Comparison of ENCODE assay signal across 12 cellular contexts in genomic region chr4:73086095-73086869, GRCh38. TPM values are rescaled to one million over a fixed set of nuclear protein-coding genes. Genes with fewer than 3 reads are reported as not detected.
DNase-seq lines count a peak whose midpoint lies in the region; ATAC-seq, FAIRE-seq and TF ChIP-seq lines count a peak whose summit lies in the region.
"Had no signal": no experiment of that assay in that cellular context is flagged by ENCODE, and none has a peak within 500 bp of the region (broad histone marks: within the 10 kb centered on the region; RNA-seq: fewer than 3 reads in every experiment).

No MANE protein-coding gene starts in this region.

- intact Hi-C loops in activated CD4-positive, alpha-beta T cell treated with anti-CD3 and anti-CD28 coated beads, Interleukin-2, amount 10 ng/mL, durations not matched to agents 24 days and 14 days (cut with micrococcal nuclease) = loop anchor here (2.0 kb wide), 1 partner anchor 17 kb away; the partner anchor contains the start of gene COX18

- no peaks in the 10 kb centered on the region for H3K9me3 Mint-ChIP-seq in activated CD4-positive, alpha-beta T cell treated with anti-CD3 and anti-CD28 coated beads, Interleukin-2, amount 10 ng/mL, durations not matched to agents 24 days and 14 days

- no peak for DNase-seq in activated CD4-positive, alpha-beta T cell treated with anti-CD3 and anti-CD28 coated beads, Interleukin-2, amount 10 ng/mL, durations not matched to agents 24 days and 14 days
- no peak for DNase-seq in activated CD4-positive, alpha-beta T cell treated with anti-CD3 and anti-CD28 coated beads, Interleukin-2, amount 50 U/mL, for 1 hour
- no peak for DNase-seq in dedifferentiated amniotic fluid mesenchymal stem cell (ENCODE audit: extremely low spot score)
- DNase-seq: midbrain, tibial artery had no signal

- no peak for ATAC-seq in GM21576 (IDR thresholded peaks at IDR 0.05; ENCODE audit: unreplicated experiment)
- no peak for ATAC-seq in HG02938 (IDR thresholded peaks at IDR 0.05; ENCODE audit: unreplicated experiment)

- H3K36me3 Mint-ChIP-seq in activated CD4-positive, alpha-beta T cell treated with anti-CD3 and anti-CD28 coated beads, Interleukin-2, amount 10 ng/mL, durations not matched to agents 24 days and 14 days (ENCODE audit: low read depth) = peaks cover 42% of the 10 kb centered on the region

- H3K9me3 ChIP-seq in KOPT-K1 (ENCODE audit: insufficient read depth, low read length, poor library complexity, severe bottlenecking) = no peaks in the 10 kb centered on the region
- no peaks in the 10 kb centered on the region for H3K9me3 ChIP-seq in neutrophil
- H3K9me3 ChIP-seq: right atrium auricular region, tibial artery had no signal

- H3K27me3 Mint-ChIP-seq in activated CD4-positive, alpha-beta T cell treated with anti-CD3 and anti-CD28 coated beads, Interleukin-2, amount 10 ng/mL, durations not matched to agents 24 days and 14 days = no peaks in the 10 kb centered on the region

- no peak for TF ChIP-seq CTCF in neutrophil (IDR thresholded peaks at IDR 0.05)

- H3K4me3 Mint-ChIP-seq in activated CD4-positive, alpha-beta T cell treated with anti-CD3 and anti-CD28 coated beads, Interleukin-2, amount 10 ng/mL, durations not matched to agents 24 days and 14 days = peak overlapping the region; percentile 69

- no peak overlapping the region for H3K27ac Mint-ChIP-seq in activated CD4-positive, alpha-beta T cell treated with anti-CD3 and anti-CD28 coated beads, Interleukin-2, amount 10 ng/mL, durations not matched to agents 24 days and 14 days

- H3K4me1 Mint-ChIP-seq in activated CD4-positive, alpha-beta T cell treated with anti-CD3 and anti-CD28 coated beads, Interleukin-2, amount 10 ng/mL, durations not matched to agents 24 days and 14 days = peaks cover 8% of the 10 kb centered on the region

- H3K36me3 ChIP-seq in KOPT-K1 (ENCODE audit: insufficient read depth, low read length) (peaks cover 77% of the 10 kb centered on the region), neutrophil (peaks cover 27% of the 10 kb centered on the region)

- peak overlapping the region; percentile 47 for H3K27ac ChIP-seq in KOPT-K1 (ENCODE audit: low read depth, low read length, poor library complexity, severe bottlenecking)
- H3K27ac ChIP-seq in neutrophil = peak overlapping the region; percentile 55
- H3K27ac ChIP-seq: epithelial cell of prostate, right atrium auricular region, tibial artery had no signal

- FAIRE-seq in colon (lab: Jason Lieb, UNC) = peak; percentile 28

- no peaks in the 10 kb centered on the region for H3K27me3 ChIP-seq in neutrophil
- H3K27me3 ChIP-seq: right atrium auricular region, tibial artery had no signal

- H3K4me3 ChIP-seq in neutrophil (ENCODE audit: low read depth in 1 of 2, low read length in 1 of 2) = peak overlapping the region in 1 of 2 experiments; percentile 45
- H3K4me3 ChIP-seq: right atrium auricular region, tibial artery had no signal

- H3K4me1 ChIP-seq in neutrophil (ENCODE audit: control insufficient read depth in 1 of 2, insufficient read depth in 1 of 2, low read depth in 1 of 2, low read length in 1 of 2) = peaks cover 0 to 2% of the 10 kb centered on the region in 2 experiments
- H3K4me1 ChIP-seq: right atrium auricular region had no signal

RNA-seq across cellular contexts. Expression of gene COX18, which starts 16.8 kb away (rescaled TPM):
- total RNA-seq in activated CD4-positive, alpha-beta T cell treated with anti-CD3 and anti-CD28 coated beads, Interleukin-2, amount 10 ng/mL, durations not matched to agents 24 days and 14 days = 21.2 and 22.2 TPM in 2 replicates
